Comparison of ENCODE assay signal across 9 cellular contexts in the genomic region with DNA sequence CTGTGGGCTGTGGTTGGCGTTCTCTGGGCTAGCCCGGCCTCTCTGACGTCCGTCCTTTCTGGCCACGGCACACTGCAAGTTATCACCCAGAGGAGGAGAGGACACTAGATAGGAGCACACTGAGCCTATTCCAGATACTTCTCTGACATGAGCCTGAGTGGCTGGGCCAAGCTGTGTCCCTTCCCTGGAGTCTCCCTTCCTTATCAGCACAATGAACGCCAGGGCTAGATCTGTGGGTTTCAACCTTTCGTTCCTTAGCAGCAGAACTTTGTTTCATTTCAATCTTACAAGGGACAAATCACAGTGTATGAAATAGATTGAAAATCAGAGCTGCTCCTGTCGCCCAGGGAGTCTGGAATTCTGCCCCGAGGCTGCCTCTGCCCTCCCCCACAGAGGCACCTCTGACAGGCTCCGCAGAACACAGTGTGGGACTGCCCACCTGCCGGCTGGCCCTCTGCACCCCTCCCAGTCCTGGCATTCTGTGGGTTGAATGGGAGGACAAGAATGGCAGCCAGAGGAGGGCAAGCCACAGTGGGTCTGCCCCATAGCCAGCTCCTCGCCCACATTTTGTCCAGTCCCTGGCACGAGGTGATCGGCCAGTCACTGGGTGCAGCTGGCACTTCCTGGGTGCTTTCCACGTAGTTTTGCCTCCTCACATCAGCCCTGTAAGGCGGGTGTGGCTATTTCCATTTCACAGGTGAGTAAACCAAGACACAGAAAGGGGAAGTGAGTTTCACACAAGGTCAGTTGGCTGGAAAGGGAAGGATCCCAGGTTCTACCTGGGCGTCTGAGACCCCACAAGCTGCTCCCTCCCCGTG. TPM values are rescaled to one million over a fixed set of nuclear protein-coding genes. Genes with fewer than 3 reads are reported as not detected.
DNase-seq lines count a peak whose midpoint lies in the region; TF ChIP-seq lines count a peak whose summit lies in the region.
"Had no signal": no experiment of that assay in that cellular context is flagged by ENCODE, and none has a peak within 500 bp of the region (broad histone marks: within the 10 kb centered on the region; RNA-seq: fewer than 3 reads in every experiment).

No MANE protein-coding gene starts in this region.

- H3K4me3 ChIP-seq in HUES6 (ENCODE audit: low read depth, low read length) (no peak overlapping the region), endodermal cell (ENCODE audit: low read length) (no peak overlapping the region)

- H3K4me3 Mint-ChIP-seq in activated naive CD4-positive, alpha-beta T cell treated with anti-CD3 and anti-CD28 coated beads, Interleukin-2, amount 10 ng/mL, durations not matched to agents 7 days and 5 days: no peak overlapping the region
- H3K4me3 Mint-ChIP-seq in endodermal cell (no peak overlapping the region), neural crest cell (no peak overlapping the region)

- WGBS in endodermal cell (ENCODE audit: insufficient coverage in 1 of 2, insufficient read length in 1 of 2), 2 experiments: 87 to 92% methylated on average over 16 to 18 of the region's 18 CpGs

- no peak for DNase-seq in activated naive CD4-positive, alpha-beta T cell treated with anti-CD3 and anti-CD28 coated beads, Interleukin-2, amount 10 ng/mL, durations not matched to agents 7 days and 5 days
- DNase-seq in activated naive CD4-positive, alpha-beta T cell (lab: John Stamatoyannopoulos, UW): no peak
- DNase-seq in endodermal cell: no peak
- no peak for DNase-seq in neural crest cell (ENCODE audit: low read depth, low spot score)
- no peak for DNase-seq in activated gamma-delta T cell (lab: John Stamatoyannopoulos, UW)
- DNase-seq in NCI-H446 (lab: John Stamatoyannopoulos, UW): no peak
- DNase-seq in NCI-H345 treated with DMSO at 0.1 percent for 48 hours (lab: John Stamatoyannopoulos, UW; ENCODE audit: unreplicated experiment): no peak

- H3K27ac Mint-ChIP-seq in activated naive CD4-positive, alpha-beta T cell treated with anti-CD3 and anti-CD28 coated beads, Interleukin-2, amount 10 ng/mL, durations not matched to agents 7 days and 5 days: peak overlapping the region; percentile 72
- H3K27ac Mint-ChIP-seq in endodermal cell: peak overlapping the region; percentile 94
- H3K27ac Mint-ChIP-seq in neural crest cell (ENCODE audit: unreplicated experiment): peak overlapping the region; percentile 22

- H3K27ac ChIP-seq in HUES6 (ENCODE audit: low read depth, low read length): peak overlapping the region; percentile 71; the same call in 1 of the 2 replicates
- peak overlapping the region; percentile 61 for H3K27ac ChIP-seq in endodermal cell (ENCODE audit: low read depth, low read length)

- CTCF ChIA-PET in activated naive CD4-positive, alpha-beta T cell treated with anti-CD3 and anti-CD28 coated beads, Interleukin-2, amount 10 ng/mL, durations not matched to agents 7 days and 5 days (lab: Charles Lee): no interaction called here

- H3K9ac ChIP-seq in HUES6 (ENCODE audit: low read length) (peak overlapping the region; percentile 81), endodermal cell (ENCODE audit: extremely low read depth, low read length, poor library complexity, severe bottlenecking) (peak overlapping the region; percentile 2)

- no peaks in the 10 kb centered on the region for H3K9me3 Mint-ChIP-seq in activated naive CD4-positive, alpha-beta T cell treated with anti-CD3 and anti-CD28 coated beads, Interleukin-2, amount 10 ng/mL, durations not matched to agents 7 days and 5 days
- no peaks in the 10 kb centered on the region for H3K9me3 Mint-ChIP-seq in endodermal cell
- H3K9me3 Mint-ChIP-seq in neural crest cell: no peaks in the 10 kb centered on the region

- no peak for TF ChIP-seq CTCF in endodermal cell (conservative IDR thresholded peaks at IDR 0.05)
- no peak for TF ChIP-seq CTCF in neural crest cell (conservative IDR thresholded peaks at IDR 0.05)

- H3K4me1 ChIP-seq in HUES6 (ENCODE audit: control insufficient read depth, insufficient read depth, low read length) (peaks cover 73% of the 10 kb centered on the region), endodermal cell (ENCODE audit: control insufficient read depth, insufficient read depth, low read length) (peaks cover 40% of the 10 kb centered on the region)

- H3K36me3 Mint-ChIP-seq in activated naive CD4-positive, alpha-beta T cell treated with anti-CD3 and anti-CD28 coated beads, Interleukin-2, amount 10 ng/mL, durations not matched to agents 7 days and 5 days: peaks cover 19% of the 10 kb centered on the region
- H3K36me3 Mint-ChIP-seq in endodermal cell (ENCODE audit: low read depth): peaks cover 26% of the 10 kb centered on the region
- H3K36me3 Mint-ChIP-seq in neural crest cell (ENCODE audit: low read depth): no peaks in the 10 kb centered on the region

- no peaks in the 10 kb centered on the region for H3K27me3 ChIP-seq in HUES6 (ENCODE audit: control insufficient read depth, insufficient read depth, low read length)
- no peaks in the 10 kb centered on the region for H3K27me3 ChIP-seq in endodermal cell (ENCODE audit: control insufficient read depth, insufficient read depth, low read length, poor library complexity, severe bottlenecking)

- no peaks in the 10 kb centered on the region for H3K27me3 Mint-ChIP-seq in activated naive CD4-positive, alpha-beta T cell treated with anti-CD3 and anti-CD28 coated beads, Interleukin-2, amount 10 ng/mL, durations not matched to agents 7 days and 5 days
- H3K27me3 Mint-ChIP-seq in endodermal cell (ENCODE audit: insufficient read depth) (no peaks in the 10 kb centered on the region), neural crest cell (ENCODE audit: low read depth) (no peaks in the 10 kb centered on the region)

- no peaks in the 10 kb centered on the region for H3K9me3 ChIP-seq in HUES6 (ENCODE audit: control insufficient read depth, insufficient read depth, low read depth, low read length)
- no peaks in the 10 kb centered on the region for H3K9me3 ChIP-seq in endodermal cell (ENCODE audit: control insufficient read depth, low read length)

- H3K36me3 ChIP-seq in HUES6 (ENCODE audit: control insufficient read depth, insufficient read depth, low read length) (peaks cover 16% of the 10 kb centered on the region; the same call in 1 of the 2 replicates), endodermal cell (ENCODE audit: control insufficient read depth, insufficient read depth, low read length) (peaks cover 35% of the 10 kb centered on the region)

- peaks cover 24% of the 10 kb centered on the region for H3K4me1 Mint-ChIP-seq in activated naive CD4-positive, alpha-beta T cell treated with anti-CD3 and anti-CD28 coated beads, Interleukin-2, amount 10 ng/mL, durations not matched to agents 7 days and 5 days
- H3K4me1 Mint-ChIP-seq in endodermal cell (peaks cover 75% of the 10 kb centered on the region), neural crest cell (peaks cover 58% of the 10 kb centered on the region)

RNA-seq across cellular contexts. Expression of gene MANBAL, which starts 26.0 kb away (rescaled TPM):
- total RNA-seq in endodermal cell (10 to 100 TPM; 44.4 to 49.9 TPM), neural crest cell (44.8 and 50.8 TPM in 2 replicates)
- polyA plus RNA-seq in endodermal cell (2013, experiment 1 of 2): 60.3 TPM
- 61.4 TPM for polyA plus RNA-seq in endodermal cell (2013, experiment 2 of 2)

RNA-seq across cellular contexts. Expression of gene SRC, which starts 30.4 kb away (rescaled TPM):
- total RNA-seq in endodermal cell (100 to 1,000 TPM in 1 of 2 donors, 10 to 100 TPM in 1; 75.6 to 109 TPM), neural crest cell (58.6 and 60.4 TPM in 2 replicates)
- polyA plus RNA-seq in endodermal cell (2013, experiment 1 of 2): 48.4 TPM
- 41.1 TPM for polyA plus RNA-seq in endodermal cell (2013, experiment 2 of 2)

RNA-seq across cellular contexts. Expression of gene GHRH, which starts 53.9 kb away (rescaled TPM):
- total RNA-seq in endodermal cell (not detected), neural crest cell (not detected in 2 replicates)
- 0.78 TPM for polyA plus RNA-seq in endodermal cell (2013, experiment 1 of 2)
- not detected for polyA plus RNA-seq in endodermal cell (2013, experiment 2 of 2)
- polyA plus RNA-seq: adipose tissue had no signal

Comparison
In these comparisons a context has a peak if more than half of its experiments do, and no peak if none do; other contexts are left out.
1. H3K27ac Mint-ChIP-seq: peak in every context shown above with its lines; median percentile 94 in endodermal cell; 72 in activated naive CD4-positive, alpha-beta T cell treated with anti-CD3 and anti-CD28 coated beads, Interleukin-2, amount 10 ng/mL, durations not matched to agents 7 days and 5 days; 22 in neural crest cell.